Comparison of ENCODE assay signal across 14 cellular contexts in the genomic region with DNA sequence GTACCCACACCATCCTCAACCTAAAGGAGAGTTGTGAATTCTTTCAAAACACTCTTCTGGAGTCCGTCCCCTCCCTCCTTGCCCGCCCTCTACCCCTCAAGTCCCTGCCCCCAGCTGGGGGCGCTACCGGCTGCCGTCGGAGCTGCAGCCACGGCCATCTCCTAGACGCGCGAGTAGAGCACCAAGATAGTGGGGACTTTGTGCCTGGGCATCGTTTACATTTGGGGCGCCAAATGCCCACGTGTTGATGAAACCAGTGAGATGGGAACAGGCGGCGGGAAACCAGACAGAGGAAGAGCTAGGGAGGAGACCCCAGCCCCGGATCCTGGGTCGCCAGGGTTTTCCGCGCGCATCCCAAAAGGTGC. TPM values are rescaled to one million over a fixed set of nuclear protein-coding genes. Genes with fewer than 3 reads are reported as not detected.
DNase-seq lines count a peak whose midpoint lies in the region; ATAC-seq and TF ChIP-seq lines count a peak whose summit lies in the region.
"Had no signal": no experiment of that assay in that cellular context is flagged by ENCODE, and none has a peak within 500 bp of the region (broad histone marks: within the 10 kb centered on the region; RNA-seq: fewer than 3 reads in every experiment).

No MANE protein-coding gene starts in this region.

- H3K4me1 ChIP-seq in NT2/D1 (ENCODE audit: insufficient read depth, insufficient read length): peaks cover 17% of the 10 kb centered on the region
- peaks cover 12% of the 10 kb centered on the region for H3K4me1 ChIP-seq in iPS-15b (ENCODE audit: control insufficient read depth, insufficient read depth, low read length)

- H3K4me1 Mint-ChIP-seq in activated CD8-positive, alpha-beta T cell treated with anti-CD3 and anti-CD28 coated beads, Interleukin-2, amount 10 ng/mL, durations not matched to agents 7 days and 5 days (ENCODE audit: low read depth): peaks cover 39% of the 10 kb centered on the region
- peaks cover 43% of the 10 kb centered on the region for H3K4me1 Mint-ChIP-seq in activated CD8-positive, alpha-beta T cell treated with anti-CD3 and anti-CD28 coated beads for 36 hours (ENCODE audit: low read depth)
- H3K4me1 Mint-ChIP-seq in activated T-helper 2 cell treated with anti-CD3 and anti-CD28 coated beads, Interferon-gamma antibody, Interleukin-2, Interleukin-4, amounts not matched to agents 10 μg/mL and 5 μg/mL and 100 μg/mL, durations not matched to agents 14 hours and 24 hours and 36 hours (ENCODE audit: low read depth): peaks cover 19% of the 10 kb centered on the region

- H3K36me3 ChIP-seq in NT2/D1 (ENCODE audit: insufficient read depth, insufficient read length, low read length): no peaks in the 10 kb centered on the region
- H3K36me3 ChIP-seq in iPS-15b (ENCODE audit: control insufficient read depth, insufficient read depth, low read length): no peaks in the 10 kb centered on the region

- intact Hi-C loops in activated CD8-positive, alpha-beta T cell treated with anti-CD3 and anti-CD28 coated beads for 36 hours (cut with micrococcal nuclease): loop anchor here (10.0 kb wide), 1 partner anchor 100 kb away; no protein-coding TSS in a partner anchor
- intact Hi-C loops in activated T-helper 2 cell treated with anti-CD3 and anti-CD28 coated beads, Interferon-gamma antibody, Interleukin-2, Interleukin-4, amounts not matched to agents 10 μg/mL and 5 μg/mL and 100 μg/mL, durations not matched to agents 14 hours and 24 hours and 36 hours (cut with micrococcal nuclease): loop anchor here (10.0 kb wide), 1 partner anchor 100 kb away; no protein-coding TSS in a partner anchor

- POLR2A ChIA-PET in activated CD8-positive, alpha-beta T cell treated with anti-CD3 and anti-CD28 coated beads, Interleukin-2, amount 10 ng/mL, durations not matched to agents 7 days and 5 days (lab: Charles Lee): no interaction called here
- POLR2A ChIA-PET in activated CD8-positive, alpha-beta T cell treated with anti-CD3 and anti-CD28 coated beads for 36 hours (lab: Charles Lee): interaction anchor here (0.7 to 0.9 kb wide), 2 partner anchors 8 to 113 kb away, joined by 3 read pairs; no protein-coding TSS in a partner anchor

- H3K4me3 ChIP-seq in NT2/D1 (ENCODE audit: insufficient read length, low read depth) (peak overlapping the region; percentile 75), iPS-15b (ENCODE audit: low read depth, low read length) (peak overlapping the region; percentile 75)
- H3K4me3 ChIP-seq: body of pancreas had no signal

- no peaks in the 10 kb centered on the region for H3K9me3 Mint-ChIP-seq in activated CD8-positive, alpha-beta T cell treated with anti-CD3 and anti-CD28 coated beads, Interleukin-2, amount 10 ng/mL, durations not matched to agents 7 days and 5 days (ENCODE audit: insufficient read depth)
- no peaks in the 10 kb centered on the region for H3K9me3 Mint-ChIP-seq in activated CD8-positive, alpha-beta T cell treated with anti-CD3 and anti-CD28 coated beads for 36 hours
- H3K9me3 Mint-ChIP-seq in activated T-helper 2 cell treated with anti-CD3 and anti-CD28 coated beads, Interferon-gamma antibody, Interleukin-2, Interleukin-4, amounts not matched to agents 10 μg/mL and 5 μg/mL and 100 μg/mL, durations not matched to agents 14 hours and 24 hours and 36 hours: no peaks in the 10 kb centered on the region

- H3K4me3 Mint-ChIP-seq in activated CD8-positive, alpha-beta T cell treated with anti-CD3 and anti-CD28 coated beads, Interleukin-2, amount 10 ng/mL, durations not matched to agents 7 days and 5 days: peak overlapping the region; percentile 31
- H3K4me3 Mint-ChIP-seq in activated CD8-positive, alpha-beta T cell treated with anti-CD3 and anti-CD28 coated beads for 36 hours: no peak overlapping the region
- no peak overlapping the region for H3K4me3 Mint-ChIP-seq in activated T-helper 2 cell treated with anti-CD3 and anti-CD28 coated beads, Interferon-gamma antibody, Interleukin-2, Interleukin-4, amounts not matched to agents 10 μg/mL and 5 μg/mL and 100 μg/mL, durations not matched to agents 14 hours and 24 hours and 36 hours (ENCODE audit: low read depth)

- H3K9ac ChIP-seq in NT2/D1 (ENCODE audit: insufficient read length, low read depth) (peak overlapping the region; percentile 88), iPS-15b (ENCODE audit: low read depth, low read length) (no peak overlapping the region)

- no peak for TF ChIP-seq CTCF in activated CD8-positive, alpha-beta T cell treated with anti-CD3 and anti-CD28 coated beads for 36 hours (IDR thresholded peaks at IDR 0.05)

- H3K9me3 ChIP-seq in NT2/D1 (ENCODE audit: insufficient read depth, low read length) (no peaks in the 10 kb centered on the region), iPS-15b (ENCODE audit: control insufficient read depth, insufficient read depth, low read length) (no peaks in the 10 kb centered on the region)
- H3K9me3 ChIP-seq: body of pancreas had no signal

- H3K36me3 Mint-ChIP-seq in activated CD8-positive, alpha-beta T cell treated with anti-CD3 and anti-CD28 coated beads, Interleukin-2, amount 10 ng/mL, durations not matched to agents 7 days and 5 days (ENCODE audit: low read depth): peaks cover 8% of the 10 kb centered on the region
- H3K36me3 Mint-ChIP-seq in activated CD8-positive, alpha-beta T cell treated with anti-CD3 and anti-CD28 coated beads for 36 hours (ENCODE audit: low read depth): no peaks in the 10 kb centered on the region
- peaks cover 2% of the 10 kb centered on the region for H3K36me3 Mint-ChIP-seq in activated T-helper 2 cell treated with anti-CD3 and anti-CD28 coated beads, Interferon-gamma antibody, Interleukin-2, Interleukin-4, amounts not matched to agents 10 μg/mL and 5 μg/mL and 100 μg/mL, durations not matched to agents 14 hours and 24 hours and 36 hours (ENCODE audit: low read depth)

- no peak for DNase-seq in activated CD8-positive, alpha-beta T cell treated with anti-CD3 and anti-CD28 coated beads, Interleukin-2, amount 10 ng/mL, durations not matched to agents 7 days and 5 days
- DNase-seq in activated CD8-positive, alpha-beta T cell treated with anti-CD3 and anti-CD28 coated beads for 36 hours: no peak
- DNase-seq in NT2/D1 (ENCODE audit: low read depth, low spot score) (peak; percentile 68), retina (peak; percentile 70)
- DNase-seq in activated T-helper 2 cell treated with anti-CD3 and anti-CD28 coated beads, Interferon-gamma antibody, Interleukin-2, Interleukin-4, amounts not matched to agents 10 μg/mL and 5 μg/mL and 100 μg/mL, durations not matched to agents 14 hours and 24 hours and 36 hours (ENCODE audit: low spot score): no peak
- DNase-seq: activated CD4-positive, CD25-positive, alpha-beta regulatory T cell; body of pancreas; MV-4-11 had no signal

- no peak overlapping the region for H3K27ac Mint-ChIP-seq in activated CD8-positive, alpha-beta T cell treated with anti-CD3 and anti-CD28 coated beads, Interleukin-2, amount 10 ng/mL, durations not matched to agents 7 days and 5 days
- H3K27ac Mint-ChIP-seq in activated CD8-positive, alpha-beta T cell treated with anti-CD3 and anti-CD28 coated beads for 36 hours: no peak overlapping the region
- no peak overlapping the region for H3K27ac Mint-ChIP-seq in activated T-helper 2 cell treated with anti-CD3 and anti-CD28 coated beads, Interferon-gamma antibody, Interleukin-2, Interleukin-4, amounts not matched to agents 10 μg/mL and 5 μg/mL and 100 μg/mL, durations not matched to agents 14 hours and 24 hours and 36 hours

- no peak for ATAC-seq in activated CD8-positive, alpha-beta T cell treated with anti-CD3 and anti-CD28 coated beads, Interleukin-2, amount 10 ng/mL, durations not matched to agents 7 days and 5 days
- ATAC-seq in activated CD8-positive, alpha-beta T cell treated with anti-CD3 and anti-CD28 coated beads for 36 hours: no peak
- ATAC-seq in HG03439 (IDR thresholded peaks at IDR 0.05; ENCODE audit: unreplicated experiment) (no peak), GM21367 (IDR thresholded peaks at IDR 0.05; ENCODE audit: unreplicated experiment) (no peak)
- ATAC-seq: body of pancreas, Panc1 had no signal

- peaks cover 96% of the 10 kb centered on the region for H3K27me3 ChIP-seq in NT2/D1 (ENCODE audit: insufficient read depth, insufficient read length)
- H3K27me3 ChIP-seq in iPS-15b (ENCODE audit: control insufficient read depth, insufficient read depth, low read length): peaks cover 97% of the 10 kb centered on the region

- CTCF ChIA-PET in activated CD8-positive, alpha-beta T cell treated with anti-CD3 and anti-CD28 coated beads, Interleukin-2, amount 10 ng/mL, durations not matched to agents 7 days and 5 days (lab: Charles Lee): interaction anchor here (1.4 kb wide), 1 partner anchor 8 kb away, joined by 3 read pairs; no protein-coding TSS in a partner anchor
- CTCF ChIA-PET in activated CD8-positive, alpha-beta T cell treated with anti-CD3 and anti-CD28 coated beads for 36 hours (lab: Charles Lee): interaction anchor here (0.8 kb wide), 1 partner anchor 41 kb away, joined by 3 read pairs; no protein-coding TSS in a partner anchor

- H3K27me3 Mint-ChIP-seq in activated CD8-positive, alpha-beta T cell treated with anti-CD3 and anti-CD28 coated beads, Interleukin-2, amount 10 ng/mL, durations not matched to agents 7 days and 5 days (ENCODE audit: low read depth): peaks cover 86% of the 10 kb centered on the region
- peaks cover 84% of the 10 kb centered on the region for H3K27me3 Mint-ChIP-seq in activated CD8-positive, alpha-beta T cell treated with anti-CD3 and anti-CD28 coated beads for 36 hours
- peaks cover 84% of the 10 kb centered on the region for H3K27me3 Mint-ChIP-seq in activated T-helper 2 cell treated with anti-CD3 and anti-CD28 coated beads, Interferon-gamma antibody, Interleukin-2, Interleukin-4, amounts not matched to agents 10 μg/mL and 5 μg/mL and 100 μg/mL, durations not matched to agents 14 hours and 24 hours and 36 hours (ENCODE audit: low read depth)

RNA-seq across cellular contexts. Expression of gene OLIG2, which starts 0.6 kb away (rescaled TPM):
- total RNA-seq in activated CD8-positive, alpha-beta T cell treated with anti-CD3 and anti-CD28 coated beads, Interleukin-2, amount 10 ng/mL, durations not matched to agents 7 days and 5 days: not detected
- total RNA-seq in activated CD8-positive, alpha-beta T cell treated with anti-CD3 and anti-CD28 coated beads for 36 hours: not detected
- not detected in 2 replicates for total RNA-seq in activated T-helper 2 cell treated with anti-CD3 and anti-CD28 coated beads, Interferon-gamma antibody, Interleukin-2, Interleukin-4, amounts not matched to agents 10 μg/mL and 5 μg/mL and 100 μg/mL, durations not matched to agents 14 hours and 24 hours and 36 hours
- total RNA-seq: body of pancreas, fibroblast of lung, mesenteric fat pad had no signal

RNA-seq across cellular contexts. Expression of gene OLIG1, which starts 44.9 kb away (rescaled TPM):
- not detected for total RNA-seq in activated CD8-positive, alpha-beta T cell treated with anti-CD3 and anti-CD28 coated beads, Interleukin-2, amount 10 ng/mL, durations not matched to agents 7 days and 5 days
- total RNA-seq in activated CD8-positive, alpha-beta T cell treated with anti-CD3 and anti-CD28 coated beads for 36 hours: under 1 TPM in 1 of 2 experiments, not detected in 1; 0.61 TPM
- 0.09 TPM in 1 of 2 replicates, not detected in the other for total RNA-seq in activated T-helper 2 cell treated with anti-CD3 and anti-CD28 coated beads, Interferon-gamma antibody, Interleukin-2, Interleukin-4, amounts not matched to agents 10 μg/mL and 5 μg/mL and 100 μg/mL, durations not matched to agents 14 hours and 24 hours and 36 hours
- total RNA-seq: body of pancreas, fibroblast of lung, mesenteric fat pad had no signal

Comparison
In these comparisons a context has a peak if more than half of its experiments do, and no peak if none do; other contexts are left out.
1. DNase-seq: peak in NT2/D1 (single experiment) and retina (single experiment); none in activated CD8-positive, alpha-beta T cell treated with anti-CD3 and anti-CD28 coated beads, Interleukin-2, amount 10 ng/mL, durations not matched to agents 7 days and 5 days (single experiment), activated CD8-positive, alpha-beta T cell treated with anti-CD3 and anti-CD28 coated beads for 36 hours (single experiment) and activated T-helper 2 cell treated with anti-CD3 and anti-CD28 coated beads, Interferon-gamma antibody, Interleukin-2, Interleukin-4, amounts not matched to agents 10 μg/mL and 5 μg/mL and 100 μg/mL, durations not matched to agents 14 hours and 24 hours and 36 hours (single experiment).